1 cellular context compared by ENCODE assay signal in the genomic region with DNA sequence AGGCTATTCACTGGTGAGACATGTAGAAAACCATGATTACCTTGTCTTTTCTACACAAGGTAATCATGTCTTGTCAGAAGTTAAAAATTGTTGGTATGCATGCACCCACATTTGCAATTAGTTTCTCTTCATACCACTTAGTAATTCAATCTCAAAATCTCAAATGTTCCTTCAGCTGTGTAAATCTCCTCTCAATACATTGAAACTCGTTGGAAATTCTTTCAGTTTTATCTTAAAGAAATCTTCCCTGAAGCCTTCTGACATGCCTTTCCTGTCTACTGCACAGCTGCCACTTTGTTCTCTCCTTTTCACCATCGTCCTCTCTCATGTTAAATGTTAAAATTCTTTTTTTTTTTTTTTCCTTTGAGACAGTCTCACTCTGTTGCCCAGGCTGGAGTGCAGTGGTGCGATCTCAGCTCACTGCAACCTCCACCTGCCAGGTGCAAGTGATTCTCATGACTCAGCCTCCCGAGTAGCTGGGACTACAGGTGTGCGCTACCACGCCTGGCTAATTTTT.
TF ChIP-seq lines count a peak whose summit lies in the region.

No MANE protein-coding gene starts in this region.

TF ChIP-seq in GM12878, 131 proteins besides CTCF, POLR2A, EP300 and RAD21:
- no peak for TF ChIP-seq E2F4 (IDR thresholded peaks at IDR 0.05; ENCODE audit: low read depth, low read length)
- TF ChIP-seq RELA (IDR thresholded peaks at IDR 0.05; ENCODE audit: borderline replicate concordance, partially characterized antibody): no peak
- TF ChIP-seq, protein P1, sequence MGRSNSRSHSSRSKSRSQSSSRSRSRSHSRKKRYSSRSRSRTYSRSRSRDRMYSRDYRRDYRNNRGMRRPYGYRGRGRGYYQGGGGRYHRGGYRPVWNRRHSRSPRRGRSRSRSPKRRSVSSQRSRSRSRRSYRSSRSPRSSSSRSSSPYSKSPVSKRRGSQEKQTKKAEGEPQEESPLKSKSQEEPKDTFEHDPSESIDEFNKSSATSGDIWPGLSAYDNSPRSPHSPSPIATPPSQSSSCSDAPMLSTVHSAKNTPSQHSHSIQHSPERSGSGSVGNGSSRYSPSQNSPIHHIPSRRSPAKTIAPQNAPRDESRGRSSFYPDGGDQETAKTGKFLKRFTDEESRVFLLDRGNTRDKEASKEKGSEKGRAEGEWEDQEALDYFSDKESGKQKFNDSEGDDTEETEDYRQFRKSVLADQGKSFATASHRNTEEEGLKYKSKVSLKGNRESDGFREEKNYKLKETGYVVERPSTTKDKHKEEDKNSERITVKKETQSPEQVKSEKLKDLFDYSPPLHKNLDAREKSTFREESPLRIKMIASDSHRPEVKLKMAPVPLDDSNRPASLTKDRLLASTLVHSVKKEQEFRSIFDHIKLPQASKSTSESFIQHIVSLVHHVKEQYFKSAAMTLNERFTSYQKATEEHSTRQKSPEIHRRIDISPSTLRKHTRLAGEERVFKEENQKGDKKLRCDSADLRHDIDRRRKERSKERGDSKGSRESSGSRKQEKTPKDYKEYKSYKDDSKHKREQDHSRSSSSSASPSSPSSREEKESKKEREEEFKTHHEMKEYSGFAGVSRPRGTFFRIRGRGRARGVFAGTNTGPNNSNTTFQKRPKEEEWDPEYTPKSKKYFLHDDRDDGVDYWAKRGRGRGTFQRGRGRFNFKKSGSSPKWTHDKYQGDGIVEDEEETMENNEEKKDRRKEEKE (IDR thresholded peaks at IDR 0.05): no peak
- TF ChIP-seq IKZF1 (conservative IDR thresholded peaks at IDR 0.05): no peak
- TF ChIP-seq, protein P2, sequence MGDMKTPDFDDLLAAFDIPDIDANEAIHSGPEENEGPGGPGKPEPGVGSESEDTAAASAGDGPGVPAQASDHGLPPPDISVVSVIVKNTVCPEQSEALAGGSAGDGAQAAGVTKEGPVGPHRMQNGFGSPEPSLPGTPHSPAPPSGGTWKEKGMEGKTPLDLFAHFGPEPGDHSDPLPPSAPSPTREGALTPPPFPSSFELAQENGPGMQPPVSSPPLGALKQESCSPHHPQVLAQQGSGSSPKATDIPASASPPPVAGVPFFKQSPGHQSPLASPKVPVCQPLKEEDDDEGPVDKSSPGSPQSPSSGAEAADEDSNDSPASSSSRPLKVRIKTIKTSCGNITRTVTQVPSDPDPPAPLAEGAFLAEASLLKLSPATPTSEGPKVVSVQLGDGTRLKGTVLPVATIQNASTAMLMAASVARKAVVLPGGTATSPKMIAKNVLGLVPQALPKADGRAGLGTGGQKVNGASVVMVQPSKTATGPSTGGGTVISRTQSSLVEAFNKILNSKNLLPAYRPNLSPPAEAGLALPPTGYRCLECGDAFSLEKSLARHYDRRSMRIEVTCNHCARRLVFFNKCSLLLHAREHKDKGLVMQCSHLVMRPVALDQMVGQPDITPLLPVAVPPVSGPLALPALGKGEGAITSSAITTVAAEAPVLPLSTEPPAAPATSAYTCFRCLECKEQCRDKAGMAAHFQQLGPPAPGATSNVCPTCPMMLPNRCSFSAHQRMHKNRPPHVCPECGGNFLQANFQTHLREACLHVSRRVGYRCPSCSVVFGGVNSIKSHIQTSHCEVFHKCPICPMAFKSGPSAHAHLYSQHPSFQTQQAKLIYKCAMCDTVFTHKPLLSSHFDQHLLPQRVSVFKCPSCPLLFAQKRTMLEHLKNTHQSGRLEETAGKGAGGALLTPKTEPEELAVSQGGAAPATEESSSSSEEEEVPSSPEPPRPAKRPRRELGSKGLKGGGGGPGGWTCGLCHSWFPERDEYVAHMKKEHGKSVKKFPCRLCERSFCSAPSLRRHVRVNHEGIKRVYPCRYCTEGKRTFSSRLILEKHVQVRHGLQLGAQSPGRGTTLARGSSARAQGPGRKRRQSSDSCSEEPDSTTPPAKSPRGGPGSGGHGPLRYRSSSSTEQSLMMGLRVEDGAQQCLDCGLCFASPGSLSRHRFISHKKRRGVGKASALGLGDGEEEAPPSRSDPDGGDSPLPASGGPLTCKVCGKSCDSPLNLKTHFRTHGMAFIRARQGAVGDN (IDR thresholded peaks at IDR 0.05): no peak
- no peak for TF ChIP-seq NFYA (IDR thresholded peaks at IDR 0.05; ENCODE audit: borderline replicate concordance, low read depth, low read length)
- TF ChIP-seq YY1 (IDR thresholded peaks at IDR 0.05; ENCODE audit: low read depth, low read length): no peak
- TF ChIP-seq BCL11A (IDR thresholded peaks at IDR 0.05; ENCODE audit: low read depth, low read length): no peak
- no peak for TF ChIP-seq SIX5 (IDR thresholded peaks at IDR 0.05; ENCODE audit: low read depth, low read length, severe bottlenecking)
- TF ChIP-seq ASH2L (IDR thresholded peaks at IDR 0.05; ENCODE audit: borderline replicate concordance, low read depth): no peak
- no peak for TF ChIP-seq MTA2 (IDR thresholded peaks at IDR 0.05; ENCODE audit: low read depth)
- TF ChIP-seq TBL1XR1 (IDR thresholded peaks at IDR 0.05; ENCODE audit: low read depth, low read length): no peak
- no peak for TF ChIP-seq EZH2 (IDR thresholded peaks at IDR 0.05; ENCODE audit: borderline replicate concordance, control insufficient read depth, low read depth, low read length)
TF ChIP-seq in GM12878: peak in this region for 0.
